ENCODE assay signal across 12 cellular contexts in genomic region chr12:57049890-57050289, GRCh38. TPM values are rescaled to one million over a fixed set of nuclear protein-coding genes. Genes with fewer than 3 reads are reported as not detected.
DNase-seq lines count a peak whose midpoint lies in the region; ATAC-seq, FAIRE-seq and TF ChIP-seq lines count a peak whose summit lies in the region.
"Had no signal": no experiment of that assay in that cellular context is flagged by ENCODE, and none has a peak within 500 bp of the region (broad histone marks: within the 10 kb centered on the region; RNA-seq: fewer than 3 reads in every experiment).

MYO1A (minus strand) TSS chr12:57050129; CDS start chr12:57048323, 1,806 bp downstream.

- no peak within 1 kb of the TSS for H3K27ac Mint-ChIP-seq in stimulated activated naive CD8-positive, alpha-beta T cell treated with anti-CD3 and anti-CD28 coated beads, Interleukin-15, amount 100 ng/mL, for 72 hours

- H3K27ac ChIP-seq in IMR-90 (ENCODE audit: insufficient read depth, low read length) (no peak within 1 kb of the TSS), K562 (ENCODE audit: extremely low read depth, low read depth, low read length) (no peak within 1 kb of the TSS), mesenchymal stem cell (ENCODE audit: low read length, poor library complexity, severe bottlenecking) (no peak within 1 kb of the TSS)
- H3K27ac ChIP-seq: vagina, VCaP had no signal

- BruUV-seq in IMR-90 (replicated peaks; lab: Mats Ljungman, UMichigan), result no TSS peak
- no TSS peak for BruUV-seq in K562 (replicated peaks; lab: Mats Ljungman, UMichigan)

- TF ChIP-seq EP300 in K562 (IDR thresholded peaks at IDR 0.05; ENCODE audit: low read length), result no peak

- dilution Hi-C loops in IMR-90 (cut with HindIII; ENCODE audit: low sequenced_read_pairs, unreplicated experiment), result no loop called here

- H3K79me2 ChIP-seq in K562 (ENCODE audit: control insufficient read depth, insufficient read depth, low read length), result no peaks in the 10 kb centered on the region

- TF ChIP-seq RAD21 in IMR-90 (IDR thresholded peaks at IDR 0.05; ENCODE audit: low read length) (no peak), K562 (CRISPR knock-in tag; conservative IDR thresholded peaks at IDR 0.05 in 1 of 2, IDR thresholded peaks at IDR 0.05 in 1 of 2) (no peak)

- 60% methylated on average over 1 of the region's 2 CpGs; no CpG with 5 or more reads in 1 of the 2 experiments for WGBS in IMR-90 (ENCODE audit: extremely low coverage in 2 of 2, insufficient read length in 1 of 2), 2 experiments
- whole genome bisulfite sequencing in K562 (ENCODE audit: insufficient coverage, low coverage, missing lambda C conversion rate), result 0% methylated on average over 1 of the region's 2 CpGs
- 51% methylated on average over 2 of the region's 2 CpGs for WGBS in mesenchymal stem cell

- H3K27me3 ChIP-seq in IMR-90 (ENCODE audit: control insufficient read depth, insufficient read depth, low read length) (peaks cover 14% of the 10 kb centered on the region), K562 (ENCODE audit: control insufficient read depth in 2 of 2, insufficient read depth in 2 of 2, low read length in 2 of 2) (peaks cover 3% of the 10 kb centered on the region in 2 experiments; a peak in 1 of 5 replicates), mesenchymal stem cell (ENCODE audit: control insufficient read depth in 1 of 2, insufficient read depth in 1 of 2, low read length in 2 of 2) (peaks cover 24 to 66% of the 10 kb centered on the region in 2 experiments)
- H3K27me3 ChIP-seq: vagina had no signal

- H3K9ac ChIP-seq in IMR-90 (ENCODE audit: low read depth, low read length) (no peak within 1 kb of the TSS), K562 (ENCODE audit: insufficient read depth in 1 of 2, low read depth in 2 of 2, low read length in 2 of 2) (0 out of 4 replicates have a peak within 1 kb of the TSS, but pooled peaks of 1 of the 2 experiments have one; percentile 55), mesenchymal stem cell (ENCODE audit: low read length) (no peak within 1 kb of the TSS)

- H3K4me3 Mint-ChIP-seq in stimulated activated naive CD8-positive, alpha-beta T cell treated with anti-CD3 and anti-CD28 coated beads, Interleukin-15, amount 100 ng/mL, for 72 hours, result no peak within 1 kb of the TSS

- intact Hi-C loops in IMR-90 (cut with micrococcal nuclease), result no loop called here
- intact Hi-C loops in K562 (cut with micrococcal nuclease), result no loop called here

- H3K18ac ChIP-seq in IMR-90 (ENCODE audit: low read depth, low read length) (no peak within 1 kb of the TSS), mesenchymal stem cell (ENCODE audit: low read depth in 1 of 2, low read length in 2 of 2) (no peak within 1 kb of the TSS)

- no peaks in the 10 kb centered on the region for H3K9me3 Mint-ChIP-seq in stimulated activated naive CD8-positive, alpha-beta T cell treated with anti-CD3 and anti-CD28 coated beads, Interleukin-15, amount 100 ng/mL, for 72 hours

- no peak for TF ChIP-seq CTCF in IMR-90 (conservative IDR thresholded peaks at IDR 0.05; ENCODE audit: low read depth, low read length)
- TF ChIP-seq CTCF in K562 (IDR thresholded peaks at IDR 0.05 in 2 of 3, conservative IDR thresholded peaks at IDR 0.05 in 1 of 3; ENCODE audit: insufficient read depth in 2 of 3, low read depth in 1 of 3, low read length in 3 of 3), result no peak

- DNase-seq in AG20443 (ENCODE audit: low spot score), result peak; percentile 61
- DNase-seq in IMR-90, result peak; percentile 19
- peak in 2 of 4 experiments; percentile 32 to 33 for DNase-seq in K562 (ENCODE audit: extremely low read depth in 1 of 4, low spot score in 3 of 4)
- DNase-seq in mesenchymal stem cell, result peak; percentile 24
- DNase-seq in MV-4-11 (lab: John Stamatoyannopoulos, UW), result no peak
- no peak for DNase-seq in NCI-H1105 treated with DMSO at 0.1 percent for 48 hours (lab: John Stamatoyannopoulos, UW)
- no peak for DNase-seq in stimulated activated naive CD8-positive, alpha-beta T cell treated with anti-CD3 and anti-CD28 coated beads, Interleukin-15, amount 100 ng/mL, for 72 hours

- H4K91ac ChIP-seq in IMR-90 (ENCODE audit: insufficient read depth, low read depth, low read length) (no peak within 1 kb of the TSS), mesenchymal stem cell (ENCODE audit: low read length) (no peak within 1 kb of the TSS)

- H4K20me1 ChIP-seq in IMR-90 (ENCODE audit: insufficient read depth, low read length), result peaks cover 10% of the 10 kb centered on the region; the same call in 1 of the 2 replicates
- no peaks in the 10 kb centered on the region for H4K20me1 ChIP-seq in K562 (replicated peaks; ENCODE audit: control insufficient read depth, insufficient read depth, low read length)

- no peak within 1 kb of the TSS for H2AK9ac ChIP-seq in IMR-90 (replicated peaks; ENCODE audit: low read depth, low read length, poor library complexity)

- H2BK120ac ChIP-seq in IMR-90 (ENCODE audit: low read depth, low read length), result no peak within 1 kb of the TSS
- H2BK120ac ChIP-seq in mesenchymal stem cell (ENCODE audit: low read depth, low read length), result no peak within 1 kb of the TSS

- no peaks in the 10 kb centered on the region for H3K9me3 ChIP-seq in IMR-90 (ENCODE audit: control insufficient read depth, insufficient read depth, low read length)
- H3K9me3 ChIP-seq in K562 (replicated peaks; ENCODE audit: control insufficient read depth, insufficient read depth, low read depth, low read length), result no peaks in the 10 kb centered on the region
- H3K9me3 ChIP-seq in mesenchymal stem cell (ENCODE audit: control insufficient read depth, low read length), result no peaks in the 10 kb centered on the region
- H3K9me3 ChIP-seq: vagina had no signal

- H3K9me1 ChIP-seq in IMR-90 (ENCODE audit: insufficient read depth, low read length) (no peaks in the 10 kb centered on the region; the same call in 1 of the 2 replicates), K562 (ENCODE audit: control insufficient read depth, insufficient read depth, low read length) (no peaks in the 10 kb centered on the region)

- H3K4me2 ChIP-seq in IMR-90 (ENCODE audit: low read depth, low read length), result no peak within 1 kb of the TSS
- H3K4me2 ChIP-seq in K562 (ENCODE audit: insufficient read depth, low read length), result no peak within 1 kb of the TSS
- H3K4me2 ChIP-seq in mesenchymal stem cell (ENCODE audit: low read length, poor library complexity, severe bottlenecking), result no peak within 1 kb of the TSS

- no peak for FAIRE-seq in K562 (lab: Jason Lieb, UNC)
- FAIRE-seq: endometrium had no signal

- H3K4ac ChIP-seq in IMR-90 (ENCODE audit: low read depth, low read length) (no peak within 1 kb of the TSS), mesenchymal stem cell (ENCODE audit: low read depth in 1 of 2, low read length in 2 of 2) (no peak within 1 kb of the TSS)

- H2BK15ac ChIP-seq in IMR-90 (ENCODE audit: low read depth, low read length), result no peak within 1 kb of the TSS
- no peak within 1 kb of the TSS for H2BK15ac ChIP-seq in mesenchymal stem cell (ENCODE audit: low read depth, poor library complexity, severe bottlenecking)

- H3K36me3 ChIP-seq in IMR-90 (ENCODE audit: control insufficient read depth, insufficient read depth, low read length) (no peaks in the 10 kb centered on the region), K562 (ENCODE audit: control insufficient read depth, insufficient read depth, low read length) (no peaks in the 10 kb centered on the region), mesenchymal stem cell (ENCODE audit: control insufficient read depth in 1 of 2, insufficient read depth in 2 of 2, low read depth in 1 of 2, low read length in 2 of 2) (no peaks in the 10 kb centered on the region)
- H3K36me3 ChIP-seq: vagina had no signal

- H3K79me1 ChIP-seq in IMR-90 (ENCODE audit: low read depth in 1 of 2, low read length in 2 of 2) (no peaks in the 10 kb centered on the region), mesenchymal stem cell (replicated peaks; ENCODE audit: low read length, poor library complexity, severe bottlenecking) (no peaks in the 10 kb centered on the region)

- H3K4me1 Mint-ChIP-seq in stimulated activated naive CD8-positive, alpha-beta T cell treated with anti-CD3 and anti-CD28 coated beads, Interleukin-15, amount 100 ng/mL, for 72 hours, result peaks cover 48% of the 10 kb centered on the region

- H3K14ac ChIP-seq in IMR-90 (replicated peaks; ENCODE audit: low read depth, low read length) (no peak within 1 kb of the TSS), mesenchymal stem cell (ENCODE audit: low read length in 2 of 2) (no peak within 1 kb of the TSS)

- POLR2A ChIA-PET in IMR-90 (lab: Charles Lee; ENCODE audit: unreplicated experiment) (no interaction called here), K562 (lab: Yijun Ruan, JAX) (interaction anchor here (0.6 to 4.9 kb wide), 5 partner anchors 10 to 169 kb away, joined by 3 to 18 read pairs (median 4); no protein-coding TSS in a partner anchor)

- H2BK5ac ChIP-seq in IMR-90 (ENCODE audit: low read depth, low read length, poor library complexity, severe bottlenecking), result no peak within 1 kb of the TSS
- no peak within 1 kb of the TSS for H2BK5ac ChIP-seq in mesenchymal stem cell (ENCODE audit: low read depth, low read length, poor library complexity, severe bottlenecking)

- H4K8ac ChIP-seq in IMR-90 (ENCODE audit: low read depth in 2 of 2, low read length in 2 of 2) (no peak within 1 kb of the TSS), mesenchymal stem cell (ENCODE audit: low read length) (no peak within 1 kb of the TSS)

- peak; percentile 73 for ATAC-seq in IMR-90 (ENCODE audit: low read depth)
- peak; percentile 65 for ATAC-seq in K562
- ATAC-seq in stimulated activated naive CD8-positive, alpha-beta T cell treated with anti-CD3 and anti-CD28 coated beads, Interleukin-15, amount 100 ng/mL, for 72 hours, result no peak
- no peak for ATAC-seq in GM21825 (IDR thresholded peaks at IDR 0.05; ENCODE audit: unreplicated experiment)

- H3K23ac ChIP-seq in IMR-90 (ENCODE audit: low read depth, low read length) (no peak within 1 kb of the TSS), mesenchymal stem cell (ENCODE audit: low read length in 2 of 2) (no peak within 1 kb of the TSS)

- CTCF ChIA-PET in IMR-90 (lab: Yijun Ruan, JAX), result interaction anchor here (1.2 kb wide), 1 partner anchor 20 kb away, joined by 3 read pairs; no protein-coding TSS in a partner anchor
- CTCF ChIA-PET in K562 (lab: Yijun Ruan, JAX; ENCODE audit: low intra/inter-chr PET ratio), result no interaction called here

- in situ Hi-C loops in IMR-90 (cut with MboI; ENCODE audit: low sequenced_read_pairs) (loop anchor here (5.0 kb wide), 1 partner anchor 33 kb away; the partner anchor contains the start of gene TAC3), K562 (cut with MboI) (loop anchor here (5.0 kb wide), 1 partner anchor 38 kb away; no protein-coding TSS in a partner anchor)

- no peak within 1 kb of the TSS for H4K5ac ChIP-seq in IMR-90 (ENCODE audit: low read depth, low read length)

- H3K4me3 ChIP-seq in IMR-90 (ENCODE audit: insufficient read depth, low read depth, low read length) (no peak within 1 kb of the TSS), K562 (no peak within 1 kb of the TSS), mesenchymal stem cell (ENCODE audit: insufficient read depth in 1 of 2, low read depth in 1 of 2, low read length in 2 of 2) (no peak within 1 kb of the TSS)
- H3K4me3 ChIP-seq: vagina had no signal

- H2AFZ ChIP-seq in IMR-90 (replicated peaks; ENCODE audit: low read length, poor library complexity), result no peak within 1 kb of the TSS
- no peak within 1 kb of the TSS for H2AFZ ChIP-seq in K562 (ENCODE audit: low read depth, low read length)
- no peak within 1 kb of the TSS for H2AFZ ChIP-seq in mesenchymal stem cell (ENCODE audit: low read depth, low read length)

- no peak within 1 kb of the TSS for H3K56ac ChIP-seq in IMR-90 (ENCODE audit: extremely low read depth, insufficient read depth, low read length)

- H2BK12ac ChIP-seq in mesenchymal stem cell (ENCODE audit: low read length in 2 of 2), result no peak within 1 kb of the TSS

- H2AK5ac ChIP-seq in IMR-90 (ENCODE audit: low read depth, low read length), result no peak within 1 kb of the TSS
- H2AK5ac ChIP-seq in mesenchymal stem cell (ENCODE audit: low read length, severe bottlenecking), result no peak within 1 kb of the TSS

- TF ChIP-seq POLR2A in IMR-90 (IDR thresholded peaks at IDR 0.05; ENCODE audit: low read depth, low read length), result no peak
- no peak for TF ChIP-seq POLR2A in K562 (conservative IDR thresholded peaks at IDR 0.05)

- no peak within 1 kb of the TSS for H2BK20ac ChIP-seq in IMR-90 (ENCODE audit: low read depth, low read length)

- H3K4me1 ChIP-seq in IMR-90 (ENCODE audit: control insufficient read depth, insufficient read depth, low read length) (peaks cover 3% of the 10 kb centered on the region; the same call in 1 of the 2 replicates), K562 (replicated peaks in 1 of 2; ENCODE audit: control insufficient read depth in 2 of 2, insufficient read depth in 2 of 2, low read length in 2 of 2) (peaks cover 0 to 3% of the 10 kb centered on the region in 2 experiments; a peak in 1 of 5 replicates), mesenchymal stem cell (ENCODE audit: control insufficient read depth, insufficient read depth, low read depth, low read length) (peaks cover 6% of the 10 kb centered on the region)
- H3K4me1 ChIP-seq: vagina had no signal

- no peaks in the 10 kb centered on the region for H3K27me3 Mint-ChIP-seq in stimulated activated naive CD8-positive, alpha-beta T cell treated with anti-CD3 and anti-CD28 coated beads, Interleukin-15, amount 100 ng/mL, for 72 hours

RNA-seq across cellular contexts. Expression of gene MYO1A, which starts in this region (rescaled TPM):
- total RNA-seq in IMR-90 (2012; rRNA removed) (under 0.01 TPM in 1 of 2 replicates, not detected in the other), K562 (2014; rRNA removed) (0.08 and 0.09 TPM in 2 replicates), K562 (2014; rRNA removed; fragmentation: Illumina TruSeq; extraction: Trizol) (0.06 and 0.29 TPM in 2 replicates), K562 (2015; rRNA removed; fragmentation: Illumina TruSeq; extraction: Trizol) (0.08 and 0.14 TPM in 2 replicates), K562 (2021) (0.18 and 0.29 TPM in 2 replicates)
- polyA plus RNA-seq in IMR-90 (2012; rRNA removed) (not detected in 2 replicates), K562 (2011; rRNA removed) (0.14 and 0.18 TPM in 2 replicates), K562 (2014; fragmentation: Illumina TruSeq; extraction: Trizol) (0.03 and 0.54 TPM in 2 replicates), K562 (2014; fragmentation: Nextera tagmentation; extraction: Ambion mirVana) (not detected), K562 (2014; rRNA removed) (0.08 and 0.20 TPM in 2 replicates)
- not detected in 2 replicates for polyA plus RNA-seq in IMR-90 (2012; cell fraction: cytosol; rRNA removed)
- 0.14 and 0.17 TPM in 2 replicates for polyA plus RNA-seq in IMR-90 (2012; cell fraction: nucleus; rRNA removed; ENCODE audit: low replicate concordance)
- 0.35 and 1.0 TPM in 2 replicates for total RNA-seq in K562 (2011; cell fraction: chromatin; rRNA removed; ENCODE audit: low replicate concordance)
- total RNA-seq in K562 (2011; cell fraction: nucleolus; rRNA removed), result 0.79 and 1.5 TPM in 2 replicates
- 0.51 and 0.99 TPM in 2 replicates for total RNA-seq in K562 (2011; cell fraction: nucleoplasm; rRNA removed)
- 0.03 TPM in 1 of 2 replicates, not detected in the other for polyA plus RNA-seq in K562 (2011; cell fraction: cytosol; rRNA removed)
- 0.23 and 0.91 TPM in 2 replicates for polyA plus RNA-seq in K562 (2011; cell fraction: nucleus; rRNA removed)
- 0.08 and 0.11 TPM in 2 replicates for polyA plus RNA-seq in K562 (2012)
- polyA minus RNA-seq in K562 (2011; rRNA and poly(A)+ RNA removed), result 0.06 TPM in 1 of 2 replicates, not detected in the other
- polyA minus RNA-seq in K562 (2011; cell fraction: cytosol; rRNA and poly(A)+ RNA removed), result not detected in 2 replicates
- 0.13 and 1.1 TPM in 2 replicates for polyA minus RNA-seq in K562 (2011; cell fraction: nucleus; rRNA and poly(A)+ RNA removed)
- polyA plus RNA-seq in mesenchymal stem cell (2013, experiment 1 of 2), result not detected
- polyA plus RNA-seq in mesenchymal stem cell (2013, experiment 2 of 2), result not detected
- total RNA-seq: skeletal muscle tissue had no signal

Comparison
In these comparisons a context has a peak if more than half of its experiments do, and no peak if none do; other contexts are left out.
1. Peak in DNase-seq and ATAC-seq in IMR-90; RNA of the gene not detected or under 1 TPM.
2. DNase-seq: peak in AG20443 (single experiment) and mesenchymal stem cell (single experiment); none in MV-4-11 (single experiment), NCI-H1105 treated with DMSO at 0.1 percent for 48 hours (single experiment) and stimulated activated naive CD8-positive, alpha-beta T cell treated with anti-CD3 and anti-CD28 coated beads, Interleukin-15, amount 100 ng/mL, for 72 hours (0 of 2).